28 cellular contexts compared by ENCODE assay signal in genomic region chr5:172665049-172665541, GRCh38. TPM values are rescaled to one million over a fixed set of nuclear protein-coding genes. Genes with fewer than 3 reads are reported as not detected.
DNase-seq lines count a peak whose midpoint lies in the region; ATAC-seq and TF ChIP-seq lines count a peak whose summit lies in the region.
"Had no signal": no experiment of that assay in that cellular context is flagged by ENCODE, and none has a peak within 500 bp of the region (broad histone marks: within the 10 kb centered on the region; RNA-seq: fewer than 3 reads in every experiment).

No MANE protein-coding gene starts in this region.

- peak overlapping the region; percentile 34 for H3K27ac ChIP-seq in cardiac muscle cell
- H3K27ac ChIP-seq in esophagus squamous epithelium, result peak overlapping the region; percentile 1 to 90 (median 72)
- H3K27ac ChIP-seq in neuronal stem cell (replicated peaks; ENCODE audit: low read length), result no peak overlapping the region
- H3K27ac ChIP-seq in upper lobe of right lung, result peak overlapping the region; percentile 47
- no peak overlapping the region for H3K27ac ChIP-seq in caudate nucleus (ENCODE audit: low read depth, low read length)
- H3K27ac ChIP-seq: right lobe of liver, SJCRH30 had no signal

- no peak overlapping the region for H4K8ac ChIP-seq in neuronal stem cell (ENCODE audit: low read depth, low read length)

- H2BK12ac ChIP-seq in neuronal stem cell (ENCODE audit: low read length), result no peak overlapping the region

- WGBS in esophagus squamous epithelium, 2 donors, result 56 to 72% methylated on average over 9 to 11 of the region's 11 CpGs
- no CpG with 5 or more reads among the region's 11 CpGs for WGBS in neuronal stem cell (ENCODE audit: extremely low coverage in 2 of 2, insufficient read length in 2 of 2, insufficient replicate concordance in 1 of 2), 2 donors

- H3K9me3 ChIP-seq in cardiac muscle cell (ENCODE audit: low read depth) (no peaks in the 10 kb centered on the region), esophagus squamous epithelium (no peaks in the 10 kb centered on the region), neuronal stem cell (replicated peaks in 1 of 2; ENCODE audit: control insufficient read depth in 2 of 2, insufficient read depth in 1 of 2, low read depth in 1 of 2, low read length in 2 of 2) (no peaks in the 10 kb centered on the region), upper lobe of right lung (no peaks in the 10 kb centered on the region)
- H3K9me3 ChIP-seq: left lung, mucosa of descending colon, ovary, Peyer's patch, right lobe of liver, SJCRH30, testis had no signal

- DNase-seq in cardiac muscle cell (ENCODE audit: low read depth in 1 of 2, low spot score in 1 of 2) (no peak), Right ventricle myocardium inferior (ENCODE audit: missing footprints) (no peak), esophagus squamous epithelium (lab: John Stamatoyannopoulos, UW) (no peak), neuronal stem cell (ENCODE audit: low spot score) (no peak), upper lobe of right lung (peak; percentile 53), D341Med (ENCODE audit: low spot score) (no peak), caudate nucleus (lab: John Stamatoyannopoulos, UW) (no peak)
- DNase-seq: activated B cell treated with CpG ODN at 0.5 μM for 24 hours; activated CD4-positive, alpha-beta T cell treated with anti-CD3 and anti-CD28 coated beads, Interleukin-2, amount 50 U/mL, for 48 hours; activated naive CD4-positive, alpha-beta T cell treated with Interleukin-2 at 50 U/mL for 16 hours; effector CD4-positive, alpha-beta T cell; foreskin fibroblast; hypothalamus; left lung; mucosa of descending colon; NCI-H1092 treated with DMSO at 0.1 percent for 48 hours; NCI-H187; NCI-H524 treated with DMSO at 0.1 percent for 48 hours; right lobe of liver; SJCRH30; stimulated activated CD4-positive, alpha-beta T cell treated with anti-CD3 and anti-CD28 coated beads, Interleukin-15, amount 100 ng/mL, for 24 hours; stimulated activated naive B cell treated with anti-CD40 and anti-IgM and Interleukin-4, amounts not matched to agents 10 μg/mL and 1 μg/mL and 100 μg/mL, for 72 hours; T-helper 1 cell; testis had no signal

- no peak for TF ChIP-seq POLR2A in esophagus squamous epithelium (IDR thresholded peaks at IDR 0.05)

- peak overlapping the region; percentile 60 for H3K23ac ChIP-seq in neuronal stem cell (ENCODE audit: low read depth, low read length, poor library complexity)

- H3K4me1 ChIP-seq in cardiac muscle cell (ENCODE audit: low read depth) (peaks cover 28% of the 10 kb centered on the region), esophagus squamous epithelium (peaks cover 9 to 90% (median 49%) of the 10 kb centered on the region in 3 donors), neuronal stem cell (ENCODE audit: control insufficient read depth in 2 of 2, insufficient read depth in 1 of 2, low read depth in 1 of 2, low read length in 2 of 2) (peaks cover 12 to 18% of the 10 kb centered on the region in 2 donors), upper lobe of right lung (peaks cover 37% of the 10 kb centered on the region)

- H3K79me1 ChIP-seq in neuronal stem cell (ENCODE audit: low read depth, low read length), result peaks cover 8% of the 10 kb centered on the region

- H3K4ac ChIP-seq in neuronal stem cell (ENCODE audit: low read length), result no peak overlapping the region

- no peak for ATAC-seq in Right ventricle myocardium inferior
- ATAC-seq in upper lobe of right lung, result peak; percentile 31
- no peak for ATAC-seq in HG02885 (IDR thresholded peaks at IDR 0.05; ENCODE audit: poor library complexity, unreplicated experiment)
- ATAC-seq: left lung; mucosa of descending colon; right lobe of liver; stimulated activated naive B cell treated with anti-CD40 and anti-IgM and Interleukin-4, amounts not matched to agents 10 μg/mL and 1 μg/mL and 100 μg/mL, for 72 hours had no signal

- intact Hi-C loops in Right ventricle myocardium inferior (cut with DNase I) (no loop called here), esophagus squamous epithelium (cut with DNase I) (no loop called here), upper lobe of right lung (cut with DNase I) (no loop called here)

- H3K36me3 ChIP-seq in cardiac muscle cell (no peaks in the 10 kb centered on the region), esophagus squamous epithelium (peaks cover 0 to 12% (median under 1%) of the 10 kb centered on the region in 3 donors), neuronal stem cell (replicated peaks in 1 of 2; ENCODE audit: control insufficient read depth in 2 of 2, insufficient read depth in 2 of 2, low read length in 2 of 2) (peaks cover 0 to under 1% of the 10 kb centered on the region in 2 donors), upper lobe of right lung (no peaks in the 10 kb centered on the region)
- H3K36me3 ChIP-seq: ovary, right lobe of liver, SJCRH30 had no signal

- H2BK15ac ChIP-seq in neuronal stem cell (ENCODE audit: low read length), result no peak overlapping the region

- H3K14ac ChIP-seq in neuronal stem cell (ENCODE audit: low read length), result peak overlapping the region; percentile 73

- H2AFZ ChIP-seq in neuronal stem cell (ENCODE audit: low read length), result no peak overlapping the region

- H4K91ac ChIP-seq in neuronal stem cell (ENCODE audit: low read depth, low read length, poor library complexity), result no peak overlapping the region

- peak overlapping the region; percentile 27 for H3K18ac ChIP-seq in neuronal stem cell (ENCODE audit: low read length)

- peak overlapping the region; percentile 6 for H2AK5ac ChIP-seq in neuronal stem cell (ENCODE audit: low read depth, low read length)

- TF ChIP-seq CTCF in cardiac muscle cell (IDR thresholded peaks at IDR 0.05; ENCODE audit: low read depth, low read length) (no peak), esophagus squamous epithelium (IDR thresholded peaks at IDR 0.05) (no peak), upper lobe of right lung (IDR thresholded peaks at IDR 0.05) (no peak)

- H2BK120ac ChIP-seq in neuronal stem cell (ENCODE audit: low read depth, low read length), result no peak overlapping the region

- no peak overlapping the region for H3K4me2 ChIP-seq in neuronal stem cell (ENCODE audit: insufficient read depth, low read length, poor library complexity, severe bottlenecking)

- peak overlapping the region; percentile 18 for H3K9ac ChIP-seq in neuronal stem cell (ENCODE audit: low read depth, low read length, poor library complexity)

- H3K4me3 ChIP-seq in cardiac muscle cell (no peak overlapping the region), esophagus squamous epithelium (no peak overlapping the region), neuronal stem cell (ENCODE audit: low read length in 2 of 2) (no peak overlapping the region), upper lobe of right lung (no peak overlapping the region)
- H3K4me3 ChIP-seq: left lung, mucosa of descending colon, ovary, Peyer's patch, right lobe of liver, SJCRH30, testis had no signal

- no peaks in the 10 kb centered on the region for H3K27me3 ChIP-seq in cardiac muscle cell
- H3K27me3 ChIP-seq in esophagus squamous epithelium, result no peaks in the 10 kb centered on the region
- H3K27me3 ChIP-seq in neuronal stem cell (ENCODE audit: control insufficient read depth in 3 of 3, insufficient read depth in 3 of 3, low read depth in 1 of 3, low read length in 3 of 3), result no peaks in the 10 kb centered on the region
- H3K27me3 ChIP-seq in upper lobe of right lung, result no peaks in the 10 kb centered on the region
- H3K27me3 ChIP-seq: left lung, ovary, Peyer's patch, right lobe of liver, SJCRH30, testis had no signal

- H2BK5ac ChIP-seq in neuronal stem cell (ENCODE audit: low read length), result peak overlapping the region; percentile 83

RNA-seq across cellular contexts. Expression of gene NEURL1B, which starts 24.0 kb away (rescaled TPM):
- total RNA-seq in cardiac muscle cell (32.7 and 55.8 TPM in 2 replicates), Right ventricle myocardium inferior (37.1 TPM), esophagus squamous epithelium (10 to 100 TPM; 11.9 to 18.8 (median 15.6) TPM), upper lobe of right lung (25.0 TPM)
- 4.6 and 7.6 TPM in 2 replicates for polyA plus RNA-seq in cardiac muscle cell
- 8.1 TPM for polyA plus RNA-seq in neuronal stem cell (2013, experiment 1 of 2)
- 8.2 TPM for polyA plus RNA-seq in neuronal stem cell (2013, experiment 2 of 2)
- polyA plus RNA-seq: IgD-negative memory B cell had no signal

Comparison
In these comparisons a context has a peak if more than half of its experiments do, and no peak if none do; other contexts are left out.
1. H3K27ac ChIP-seq: peak in cardiac muscle cell (single experiment), esophagus squamous epithelium (4 of 4) and upper lobe of right lung (single experiment); none in neuronal stem cell (single experiment) and caudate nucleus (single experiment).